Comparison of ENCODE assay signal across 1 cellular context in genomic region chr7:108347616-108348015, GRCh38.
TF ChIP-seq lines count a peak whose summit lies in the region.

No MANE protein-coding gene starts in this region.

TF ChIP-seq in HepG2, 621 proteins besides CTCF, POLR2A, EP300 and RAD21 (continued from another document):
- TF ChIP-seq, protein P1, sequence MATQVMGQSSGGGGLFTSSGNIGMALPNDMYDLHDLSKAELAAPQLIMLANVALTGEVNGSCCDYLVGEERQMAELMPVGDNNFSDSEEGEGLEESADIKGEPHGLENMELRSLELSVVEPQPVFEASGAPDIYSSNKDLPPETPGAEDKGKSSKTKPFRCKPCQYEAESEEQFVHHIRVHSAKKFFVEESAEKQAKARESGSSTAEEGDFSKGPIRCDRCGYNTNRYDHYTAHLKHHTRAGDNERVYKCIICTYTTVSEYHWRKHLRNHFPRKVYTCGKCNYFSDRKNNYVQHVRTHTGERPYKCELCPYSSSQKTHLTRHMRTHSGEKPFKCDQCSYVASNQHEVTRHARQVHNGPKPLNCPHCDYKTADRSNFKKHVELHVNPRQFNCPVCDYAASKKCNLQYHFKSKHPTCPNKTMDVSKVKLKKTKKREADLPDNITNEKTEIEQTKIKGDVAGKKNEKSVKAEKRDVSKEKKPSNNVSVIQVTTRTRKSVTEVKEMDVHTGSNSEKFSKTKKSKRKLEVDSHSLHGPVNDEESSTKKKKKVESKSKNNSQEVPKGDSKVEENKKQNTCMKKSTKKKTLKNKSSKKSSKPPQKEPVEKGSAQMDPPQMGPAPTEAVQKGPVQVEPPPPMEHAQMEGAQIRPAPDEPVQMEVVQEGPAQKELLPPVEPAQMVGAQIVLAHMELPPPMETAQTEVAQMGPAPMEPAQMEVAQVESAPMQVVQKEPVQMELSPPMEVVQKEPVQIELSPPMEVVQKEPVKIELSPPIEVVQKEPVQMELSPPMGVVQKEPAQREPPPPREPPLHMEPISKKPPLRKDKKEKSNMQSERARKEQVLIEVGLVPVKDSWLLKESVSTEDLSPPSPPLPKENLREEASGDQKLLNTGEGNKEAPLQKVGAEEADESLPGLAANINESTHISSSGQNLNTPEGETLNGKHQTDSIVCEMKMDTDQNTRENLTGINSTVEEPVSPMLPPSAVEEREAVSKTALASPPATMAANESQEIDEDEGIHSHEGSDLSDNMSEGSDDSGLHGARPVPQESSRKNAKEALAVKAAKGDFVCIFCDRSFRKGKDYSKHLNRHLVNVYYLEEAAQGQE (IDR thresholded peaks at IDR 0.05; ENCODE audit: borderline replicate concordance in 1 of 2, low read depth in 1 of 2, low read length in 2 of 2), result peak; percentile 68 to 95
